In the genomic region with DNA sequence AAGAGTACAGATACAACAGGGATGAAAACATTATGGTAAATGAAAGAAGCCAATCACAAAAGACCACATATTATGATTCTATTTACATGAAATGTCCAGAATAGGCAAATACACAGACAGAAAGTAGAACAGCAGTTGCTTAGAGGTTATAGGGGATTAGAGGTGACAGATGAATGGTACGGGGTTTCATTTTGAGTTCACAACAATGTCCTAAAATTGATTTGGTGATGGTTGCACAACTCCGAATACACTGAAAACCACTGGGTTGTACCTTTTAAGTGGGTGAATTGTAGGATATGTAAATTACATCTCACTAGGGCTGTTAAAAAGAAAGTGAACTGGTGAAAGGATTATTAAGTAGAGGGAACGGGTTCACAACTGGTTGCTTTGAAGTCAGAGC, we compare ENCODE assay signal across 11 cellular contexts.
DNase-seq lines count a peak whose midpoint lies in the region; ATAC-seq and FAIRE-seq lines count a peak whose summit lies in the region.
"Had no signal": no experiment of that assay in that cellular context is flagged by ENCODE, and none has a peak within 500 bp of the region (broad histone marks: within the 10 kb centered on the region; RNA-seq: fewer than 3 reads in every experiment).

No MANE protein-coding gene starts in this region.

- DNase-seq in GM19239 (ENCODE audit: insufficient read length, low spot score) (no peak), NCI-H510A treated with DMSO at 0.1 percent for 48 hours (lab: John Stamatoyannopoulos, UW) (no peak), NCI-H226 (no peak), RPMI8226 (no peak), glomerular visceral epithelial cell (ENCODE audit: extremely low spot score) (no peak)
- DNase-seq: activated effector memory CD4-positive, alpha-beta T cell treated with Interleukin-2 at 50 U/mL for 16 hours; cortex of kidney; NCI-H524 treated with DMSO at 0.1 percent for 48 hours had no signal

- FAIRE-seq in GM19239 (lab: Jason Lieb, UNC) = peak; percentile 49

- ATAC-seq in GM18502 (IDR thresholded peaks at IDR 0.05; ENCODE audit: poor library complexity, unreplicated experiment) (peak; percentile 84), HG02759 (IDR thresholded peaks at IDR 0.05; ENCODE audit: unreplicated experiment) (peak; percentile 88), HG03469 (IDR thresholded peaks at IDR 0.05; ENCODE audit: unreplicated experiment) (peak; percentile 83)
